ENCODE assay signal across 15 cellular contexts in genomic region chr13:39159393-39159792, GRCh38.
A peak's percentile ranks its signal among the peaks of the same experiment; 100 is the strongest.
DNase-seq lines count a peak whose midpoint lies in the region; ATAC-seq and TF ChIP-seq lines count a peak whose summit lies in the region.
"Had no signal": no experiment of that assay in that cellular context is flagged by ENCODE, and none has a peak within 500 bp of the region (broad histone marks: within the 10 kb centered on the region; RNA-seq: fewer than 3 reads in every experiment).

No MANE protein-coding gene starts in this region.

- in situ Hi-C loops in HAP-1 (cut with MboI; ENCODE audit: low sequenced_read_pairs) = no loop called here

- H3K9me3 Mint-ChIP-seq in activated CD8-positive, alpha-beta T cell treated with anti-CD3 and anti-CD28 coated beads for 36 hours = no peaks in the 10 kb centered on the region
- no peaks in the 10 kb centered on the region for H3K9me3 Mint-ChIP-seq in activated CD8-positive, alpha-beta T cell treated with anti-CD3 and anti-CD28 coated beads, Interleukin-2, amount 10 ng/mL, durations not matched to agents 7 days and 5 days (ENCODE audit: insufficient read depth)

- no peaks in the 10 kb centered on the region for H3K9me3 ChIP-seq in HAP-1
- H3K9me3 ChIP-seq: Caco-2, sigmoid colon had no signal

- peaks cover 14% of the 10 kb centered on the region for H3K27me3 Mint-ChIP-seq in activated CD8-positive, alpha-beta T cell treated with anti-CD3 and anti-CD28 coated beads for 36 hours
- peaks cover 13% of the 10 kb centered on the region for H3K27me3 Mint-ChIP-seq in activated CD8-positive, alpha-beta T cell treated with anti-CD3 and anti-CD28 coated beads, Interleukin-2, amount 10 ng/mL, durations not matched to agents 7 days and 5 days (ENCODE audit: low read depth)

- peaks cover 14% of the 10 kb centered on the region for H3K4me1 ChIP-seq in HAP-1
- H3K4me1 ChIP-seq: Caco-2, sigmoid colon had no signal

- peak; percentile 4 for DNase-seq in activated CD8-positive, alpha-beta T cell treated with anti-CD3 and anti-CD28 coated beads for 36 hours
- DNase-seq in activated CD8-positive, alpha-beta T cell treated with anti-CD3 and anti-CD28 coated beads, Interleukin-2, amount 10 ng/mL, durations not matched to agents 7 days and 5 days = no peak
- DNase-seq in HAP-1 (ENCODE audit: low spot score in 2 of 2) (peak; percentile 22 to 38), NCI-H2196 treated with DMSO at 0.1 percent for 48 hours (lab: John Stamatoyannopoulos, UW; ENCODE audit: unreplicated experiment) (peak; percentile 3), dermis blood vessel endothelial cell (peak; percentile 74), cerebellum (ENCODE audit: low spot score) (no peak), sciatic nerve (ENCODE audit: low spot score) (no peak), HT-29 (ENCODE audit: low spot score) (no peak)
- DNase-seq: Caco-2; glutamatergic neuron; mesendoderm; sigmoid colon; stimulated activated naive CD4-positive, alpha-beta T cell treated with Interleukin-2 at 50 U/mL for 16 hours had no signal

- H3K4me3 Mint-ChIP-seq in activated CD8-positive, alpha-beta T cell treated with anti-CD3 and anti-CD28 coated beads for 36 hours = no peak overlapping the region
- no peak overlapping the region for H3K4me3 Mint-ChIP-seq in activated CD8-positive, alpha-beta T cell treated with anti-CD3 and anti-CD28 coated beads, Interleukin-2, amount 10 ng/mL, durations not matched to agents 7 days and 5 days
- H3K4me3 Mint-ChIP-seq: activated naive CD8-positive, alpha-beta T cell; neural crest cell had no signal

- TF ChIP-seq CTCF in activated CD8-positive, alpha-beta T cell treated with anti-CD3 and anti-CD28 coated beads for 36 hours (IDR thresholded peaks at IDR 0.05) = no peak

- H3K36me3 ChIP-seq in HAP-1 (replicated peaks) = no peaks in the 10 kb centered on the region
- H3K36me3 ChIP-seq: sigmoid colon had no signal

- no peak for ATAC-seq in activated CD8-positive, alpha-beta T cell treated with anti-CD3 and anti-CD28 coated beads for 36 hours
- no peak for ATAC-seq in activated CD8-positive, alpha-beta T cell treated with anti-CD3 and anti-CD28 coated beads, Interleukin-2, amount 10 ng/mL, durations not matched to agents 7 days and 5 days
- no peak for ATAC-seq in sciatic nerve

- H3K27me3 ChIP-seq in HAP-1 (ENCODE audit: low read depth) = no peaks in the 10 kb centered on the region
- H3K27me3 ChIP-seq: sigmoid colon had no signal

- no peak overlapping the region for H3K4me3 ChIP-seq in HAP-1
- H3K4me3 ChIP-seq: sigmoid colon had no signal

- no peaks in the 10 kb centered on the region for H3K36me3 Mint-ChIP-seq in activated CD8-positive, alpha-beta T cell treated with anti-CD3 and anti-CD28 coated beads for 36 hours (ENCODE audit: low read depth)
- no peaks in the 10 kb centered on the region for H3K36me3 Mint-ChIP-seq in activated CD8-positive, alpha-beta T cell treated with anti-CD3 and anti-CD28 coated beads, Interleukin-2, amount 10 ng/mL, durations not matched to agents 7 days and 5 days (ENCODE audit: low read depth)
- H3K36me3 Mint-ChIP-seq: activated naive CD8-positive, alpha-beta T cell had no signal

- CTCF ChIA-PET in activated CD8-positive, alpha-beta T cell treated with anti-CD3 and anti-CD28 coated beads for 36 hours (lab: Charles Lee) = no interaction called here
- CTCF ChIA-PET in activated CD8-positive, alpha-beta T cell treated with anti-CD3 and anti-CD28 coated beads, Interleukin-2, amount 10 ng/mL, durations not matched to agents 7 days and 5 days (lab: Charles Lee) = no interaction called here

- POLR2A ChIA-PET in activated CD8-positive, alpha-beta T cell treated with anti-CD3 and anti-CD28 coated beads for 36 hours (lab: Charles Lee) = no interaction called here
- POLR2A ChIA-PET in activated CD8-positive, alpha-beta T cell treated with anti-CD3 and anti-CD28 coated beads, Interleukin-2, amount 10 ng/mL, durations not matched to agents 7 days and 5 days (lab: Charles Lee) = no interaction called here

- intact Hi-C loops in activated CD8-positive, alpha-beta T cell treated with anti-CD3 and anti-CD28 coated beads for 36 hours (cut with micrococcal nuclease) = no loop called here
- intact Hi-C loops in sciatic nerve (cut with DNase I) = no loop called here

- no peak overlapping the region for H3K27ac Mint-ChIP-seq in activated CD8-positive, alpha-beta T cell treated with anti-CD3 and anti-CD28 coated beads for 36 hours
- no peak overlapping the region for H3K27ac Mint-ChIP-seq in activated CD8-positive, alpha-beta T cell treated with anti-CD3 and anti-CD28 coated beads, Interleukin-2, amount 10 ng/mL, durations not matched to agents 7 days and 5 days
- H3K27ac Mint-ChIP-seq: activated naive CD8-positive, alpha-beta T cell had no signal

- peaks cover 4% of the 10 kb centered on the region for H3K4me1 Mint-ChIP-seq in activated CD8-positive, alpha-beta T cell treated with anti-CD3 and anti-CD28 coated beads for 36 hours (ENCODE audit: low read depth)
- no peaks in the 10 kb centered on the region for H3K4me1 Mint-ChIP-seq in activated CD8-positive, alpha-beta T cell treated with anti-CD3 and anti-CD28 coated beads, Interleukin-2, amount 10 ng/mL, durations not matched to agents 7 days and 5 days (ENCODE audit: low read depth)

Comparison
In these comparisons a context has a peak if more than half of its experiments do, and no peak if none do; other contexts are left out.
1. DNase-seq: peak in activated CD8-positive, alpha-beta T cell treated with anti-CD3 and anti-CD28 coated beads for 36 hours (single experiment), HAP-1 (2 of 2), NCI-H2196 treated with DMSO at 0.1 percent for 48 hours (single experiment) and dermis blood vessel endothelial cell (single experiment); none in activated CD8-positive, alpha-beta T cell treated with anti-CD3 and anti-CD28 coated beads, Interleukin-2, amount 10 ng/mL, durations not matched to agents 7 days and 5 days (single experiment), cerebellum (single experiment), sciatic nerve (single experiment) and HT-29 (single experiment).